Comparison of ENCODE assay signal across 8 cellular contexts in the genomic region with DNA sequence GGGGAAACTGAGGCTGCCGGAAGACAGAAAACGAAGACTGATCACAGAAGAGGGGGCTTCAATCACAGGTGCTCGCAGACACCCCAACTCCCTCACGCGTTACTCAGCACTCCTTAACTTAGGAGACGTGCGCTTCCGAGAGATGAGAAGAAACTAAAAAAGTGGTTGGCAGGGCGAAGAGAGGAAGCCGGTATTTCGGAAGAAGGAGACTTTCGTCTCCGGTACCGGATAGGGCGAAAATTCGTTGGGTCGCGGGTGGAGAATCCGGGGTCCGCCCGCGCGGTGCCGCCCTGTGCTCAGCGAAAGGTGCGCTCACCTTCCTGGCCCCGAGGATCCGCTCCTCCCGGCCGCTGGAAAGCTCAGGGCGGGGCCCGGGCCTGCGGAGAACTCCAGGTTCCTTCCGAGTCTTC. TPM values are rescaled to one million over a fixed set of nuclear protein-coding genes. Genes with fewer than 3 reads are reported as not detected.
DNase-seq lines count a peak whose midpoint lies in the region; ATAC-seq and TF ChIP-seq lines count a peak whose summit lies in the region.

No MANE protein-coding gene starts in this region.

- no peaks in the 10 kb centered on the region for H3K36me3 Mint-ChIP-seq in natural killer cell

- intact Hi-C loops in natural killer cell (cut with micrococcal nuclease): no loop called here

- peaks cover 43 to 46% of the 10 kb centered on the region in 2 donors for H3K27me3 Mint-ChIP-seq in natural killer cell (ENCODE audit: low read depth in 2 of 2)

- peak overlapping the region; percentile 60 for H3K4me3 Mint-ChIP-seq in natural killer cell

- H3K27me3 ChIP-seq in MG63 (no peaks in the 10 kb centered on the region), duodenal mucosa (ENCODE audit: control insufficient read depth in 1 of 2, insufficient read depth in 2 of 2, low read length in 2 of 2) (peaks cover 55 to 65% of the 10 kb centered on the region in 2 donors)

- TF ChIP-seq CTCF in AG10803 (conservative IDR thresholded peaks at IDR 0.05; ENCODE audit: low read length) (no peak), natural killer cell (IDR thresholded peaks at IDR 0.05) (no peak)

- H3K9me3 Mint-ChIP-seq in natural killer cell: no peaks in the 10 kb centered on the region

- peaks cover 17% of the 10 kb centered on the region for H3K36me3 ChIP-seq in MG63
- H3K36me3 ChIP-seq in duodenal mucosa (ENCODE audit: control insufficient read depth in 1 of 2, insufficient read depth in 2 of 2, low read length in 2 of 2): no peaks in the 10 kb centered on the region

- no peak for ATAC-seq in natural killer cell
- no peak for ATAC-seq in GM21360 (IDR thresholded peaks at IDR 0.05; ENCODE audit: unreplicated experiment)
- no peak for ATAC-seq in left lobe of liver

- H3K4me1 Mint-ChIP-seq in natural killer cell: peaks cover 21% of the 10 kb centered on the region in 2 donors

- H3K9me3 ChIP-seq in MG63: no peaks in the 10 kb centered on the region
- no peaks in the 10 kb centered on the region for H3K9me3 ChIP-seq in duodenal mucosa (ENCODE audit: control insufficient read depth in 1 of 2, low read length in 2 of 2)

- H3K4me1 ChIP-seq in duodenal mucosa (ENCODE audit: control insufficient read depth in 1 of 2, insufficient read depth in 2 of 2, low read length in 2 of 2): peaks cover 5 to 12% of the 10 kb centered on the region in 2 donors

- DNase-seq in AG10803 (ENCODE audit: low read depth) (no peak), MG63 (no peak), natural killer cell (no peak), UCSD-AML1 (lab: John Stamatoyannopoulos, UW; ENCODE audit: unreplicated experiment) (no peak), left lobe of liver (ENCODE audit: low spot score) (no peak)
- no peak for DNase-seq in activated CD4-positive, alpha-beta T cell treated with anti-CD3 and anti-CD28 coated beads for 48 hours

- peak overlapping the region; percentile 10 to 56 for H3K9ac ChIP-seq in duodenal mucosa (ENCODE audit: low read depth in 1 of 2, low read length in 2 of 2)

- no peak overlapping the region for H3K27ac Mint-ChIP-seq in natural killer cell

- H3K27ac ChIP-seq in duodenal mucosa (ENCODE audit: low read depth, low read length): peak overlapping the region; percentile 66

- H3K4me3 ChIP-seq in AG10803 (ENCODE audit: low read length) (peak overlapping the region; percentile 67), MG63 (peak overlapping the region; percentile 97), duodenal mucosa (ENCODE audit: low read depth in 1 of 2, low read length in 2 of 2) (peak overlapping the region; percentile 52 to 61)

RNA-seq across cellular contexts. Expression of a gene that starts 0.9 kb away (rescaled TPM):
- 1.8 and 8.3 TPM in 2 replicates for total RNA-seq in MG63 (2014; rRNA removed; shearing (Covaris generic); ENCODE audit: low replicate concordance)
- total RNA-seq in natural killer cell: under 1 TPM in 2 of 3 donors, not detected in 1; 0.09 to 0.23 TPM
- total RNA-seq in left lobe of liver: 7.4 TPM

RNA-seq across cellular contexts. Expression of a gene that starts 53.5 kb away (rescaled TPM):
- total RNA-seq in MG63 (2014; rRNA removed; shearing (Covaris generic); ENCODE audit: low replicate concordance): 0.76 and 0.89 TPM in 2 replicates
- not detected for total RNA-seq in natural killer cell
- not detected for total RNA-seq in left lobe of liver
